1 cellular context compared by ENCODE assay signal in genomic region chr6:16264785-16265184, GRCh38.
TF ChIP-seq lines count a peak whose summit lies in the region.

No MANE protein-coding gene starts in this region.

TF ChIP-seq in K562, 482 proteins besides CTCF, POLR2A, EP300 and RAD21:
- TF ChIP-seq ZNF609 (CRISPR knock-in tag; IDR thresholded peaks at IDR 0.05; ENCODE audit: borderline replicate concordance): no peak
- TF ChIP-seq ZNF76 (CRISPR knock-in tag; IDR thresholded peaks at IDR 0.05; ENCODE audit: borderline replicate concordance): no peak
- TF ChIP-seq ARID4B (CRISPR knock-in tag; IDR thresholded peaks at IDR 0.05): 0 out of 2 replicates have a peak, but pooled peaks have one; percentile 8
- TF ChIP-seq RHOXF2B (CRISPR knock-in tag; conservative IDR thresholded peaks at IDR 0.05): peak; percentile 68; the same call in 1 of the 2 replicates
- no peak for TF ChIP-seq CREB5 (CRISPR knock-in tag; IDR thresholded peaks at IDR 0.05)
- TF ChIP-seq, protein P1, sequence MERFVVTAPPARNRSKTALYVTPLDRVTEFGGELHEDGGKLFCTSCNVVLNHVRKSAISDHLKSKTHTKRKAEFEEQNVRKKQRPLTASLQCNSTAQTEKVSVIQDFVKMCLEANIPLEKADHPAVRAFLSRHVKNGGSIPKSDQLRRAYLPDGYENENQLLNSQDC (CRISPR knock-in tag; IDR thresholded peaks at IDR 0.05): no peak
- TF ChIP-seq, protein P2, sequence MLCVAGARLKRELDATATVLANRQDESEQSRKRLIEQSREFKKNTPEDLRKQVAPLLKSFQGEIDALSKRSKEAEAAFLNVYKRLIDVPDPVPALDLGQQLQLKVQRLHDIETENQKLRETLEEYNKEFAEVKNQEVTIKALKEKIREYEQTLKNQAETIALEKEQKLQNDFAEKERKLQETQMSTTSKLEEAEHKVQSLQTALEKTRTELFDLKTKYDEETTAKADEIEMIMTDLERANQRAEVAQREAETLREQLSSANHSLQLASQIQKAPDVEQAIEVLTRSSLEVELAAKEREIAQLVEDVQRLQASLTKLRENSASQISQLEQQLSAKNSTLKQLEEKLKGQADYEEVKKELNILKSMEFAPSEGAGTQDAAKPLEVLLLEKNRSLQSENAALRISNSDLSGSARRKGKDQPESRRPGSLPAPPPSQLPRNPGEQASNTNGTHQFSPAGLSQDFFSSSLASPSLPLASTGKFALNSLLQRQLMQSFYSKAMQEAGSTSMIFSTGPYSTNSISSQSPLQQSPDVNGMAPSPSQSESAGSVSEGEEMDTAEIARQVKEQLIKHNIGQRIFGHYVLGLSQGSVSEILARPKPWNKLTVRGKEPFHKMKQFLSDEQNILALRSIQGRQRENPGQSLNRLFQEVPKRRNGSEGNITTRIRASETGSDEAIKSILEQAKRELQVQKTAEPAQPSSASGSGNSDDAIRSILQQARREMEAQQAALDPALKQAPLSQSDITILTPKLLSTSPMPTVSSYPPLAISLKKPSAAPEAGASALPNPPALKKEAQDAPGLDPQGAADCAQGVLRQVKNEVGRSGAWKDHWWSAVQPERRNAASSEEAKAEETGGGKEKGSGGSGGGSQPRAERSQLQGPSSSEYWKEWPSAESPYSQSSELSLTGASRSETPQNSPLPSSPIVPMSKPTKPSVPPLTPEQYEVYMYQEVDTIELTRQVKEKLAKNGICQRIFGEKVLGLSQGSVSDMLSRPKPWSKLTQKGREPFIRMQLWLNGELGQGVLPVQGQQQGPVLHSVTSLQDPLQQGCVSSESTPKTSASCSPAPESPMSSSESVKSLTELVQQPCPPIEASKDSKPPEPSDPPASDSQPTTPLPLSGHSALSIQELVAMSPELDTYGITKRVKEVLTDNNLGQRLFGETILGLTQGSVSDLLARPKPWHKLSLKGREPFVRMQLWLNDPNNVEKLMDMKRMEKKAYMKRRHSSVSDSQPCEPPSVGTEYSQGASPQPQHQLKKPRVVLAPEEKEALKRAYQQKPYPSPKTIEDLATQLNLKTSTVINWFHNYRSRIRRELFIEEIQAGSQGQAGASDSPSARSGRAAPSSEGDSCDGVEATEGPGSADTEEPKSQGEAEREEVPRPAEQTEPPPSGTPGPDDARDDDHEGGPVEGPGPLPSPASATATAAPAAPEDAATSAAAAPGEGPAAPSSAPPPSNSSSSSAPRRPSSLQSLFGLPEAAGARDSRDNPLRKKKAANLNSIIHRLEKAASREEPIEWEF (CRISPR knock-in tag; IDR thresholded peaks at IDR 0.05): no peak
- TF ChIP-seq SIN3A (IDR thresholded peaks at IDR 0.05; ENCODE audit: borderline replicate concordance in 2 of 2, control insufficient read depth in 1 of 2, low read depth in 2 of 2, low read length in 2 of 2): no peak
- TF ChIP-seq ZNF436 (CRISPR knock-in tag; IDR thresholded peaks at IDR 0.05): peak; percentile 1; the same call in 1 of the 2 replicates
- TF ChIP-seq ZFX (CRISPR knock-in tag; IDR thresholded peaks at IDR 0.05): 0 out of 2 replicates have a peak, but pooled peaks have one; percentile 25
- no peak for TF ChIP-seq JUN (IDR thresholded peaks at IDR 0.05; ENCODE audit: borderline replicate concordance, low read depth, low read length)
- TF ChIP-seq JUN (CRISPR knock-in tag; IDR thresholded peaks at IDR 0.05; ENCODE audit: borderline replicate concordance): no peak
- TF ChIP-seq CBX1 (IDR thresholded peaks at IDR 0.05; ENCODE audit: low read depth): no peak
- TF ChIP-seq RAD51 (IDR thresholded peaks at IDR 0.05; ENCODE audit: borderline replicate concordance, low read depth): 0 out of 2 replicates have a peak, but pooled peaks have one; percentile 5
TF ChIP-seq in K562: peak in this region for 5.
